2 cellular contexts compared by ENCODE assay signal in genomic region chr4:186227221-186227620, GRCh38.
TF ChIP-seq lines count a peak whose summit lies in the region.

Gene KLKB1 (plus strand): TSS chr4:186227507. CDS start chr4:186228196, 689 bp downstream.

TF ChIP-seq in HepG2, 621 proteins besides CTCF, POLR2A, EP300 and RAD21 (continued from another document and continues in another):
- TF ChIP-seq USF2 (IDR thresholded peaks at IDR 0.05; ENCODE audit: low read depth, low read length) (no peak), USF2 (CRISPR knock-in tag; IDR thresholded peaks at IDR 0.05; ENCODE audit: borderline replicate concordance) (no peak), SOX13 (IDR thresholded peaks at IDR 0.05) (no peak), SOX13 (CRISPR knock-in tag; conservative IDR thresholded peaks at IDR 0.05 in 1 of 2, IDR thresholded peaks at IDR 0.05 in 1 of 2) (peak in 1 of 2 experiments; percentile 31; a peak in 1 of 4 replicates), ZNF652 (CRISPR knock-in tag; IDR thresholded peaks at IDR 0.05; ENCODE audit: borderline replicate concordance, low read depth) (peak; percentile 97), TBX2 (CRISPR knock-in tag; IDR thresholded peaks at IDR 0.05; ENCODE audit: borderline replicate concordance) (0 out of 2 replicates have a peak, but pooled peaks have one; percentile 24), ZBTB40 (IDR thresholded peaks at IDR 0.05) (no peak), ZBTB40 (CRISPR knock-in tag; IDR thresholded peaks at IDR 0.05) (peak; percentile 31; the same call in 1 of the 2 replicates), ZMYM4 (CRISPR knock-in tag; IDR thresholded peaks at IDR 0.05) (0 out of 2 replicates have a peak, but pooled peaks have one; percentile 33), RXRB (CRISPR knock-in tag; IDR thresholded peaks at IDR 0.05; ENCODE audit: borderline replicate concordance) (peak; percentile 28; the same call in 1 of the 2 replicates)

TF ChIP-seq in SK-N-SH treated with all-trans-retinoic acid at 6 μM for 48 hours, 23 proteins besides CTCF, POLR2A, EP300 and RAD21 (continued from another document):
- TF ChIP-seq GLIS3 (CRISPR knock-in tag; IDR thresholded peaks at IDR 0.05), result no peak
- TF ChIP-seq TSHZ2 (CRISPR knock-in tag; IDR thresholded peaks at IDR 0.05), result no peak
